In genomic region chr12:7609480-7609879, GRCh38 we compare ENCODE assay signal across 13 cellular contexts. TPM values are rescaled to one million over a fixed set of nuclear protein-coding genes. Genes with fewer than 3 reads are reported as not detected.
DNase-seq lines count a peak whose midpoint lies in the region; ATAC-seq, FAIRE-seq and TF ChIP-seq lines count a peak whose summit lies in the region.
"Had no signal": no experiment of that assay in that cellular context is flagged by ENCODE, and none has a peak within 500 bp of the region (broad histone marks: within the 10 kb centered on the region; RNA-seq: fewer than 3 reads in every experiment).

No MANE protein-coding gene starts in this region.

- intact Hi-C loops in HepG2 (cut with micrococcal nuclease; ENCODE audit: unreplicated experiment) = no loop called here
- intact Hi-C loops in right lobe of liver (cut with DNase I) = no loop called here
- intact Hi-C loops in PC-9 (cut with micrococcal nuclease; ENCODE audit: unreplicated experiment) = no loop called here
- intact Hi-C loops in spleen (cut with DNase I; ENCODE audit: low total_unique reads) = no loop called here

- H3K9me3 ChIP-seq in HepG2 (ENCODE audit: low read length) (no peaks in the 10 kb centered on the region), right lobe of liver (no peaks in the 10 kb centered on the region), PC-9 (ENCODE audit: insufficient read depth, low read depth) (no peaks in the 10 kb centered on the region), thoracic aorta (no peaks in the 10 kb centered on the region), spleen (no peaks in the 10 kb centered on the region)
- H3K9me3 ChIP-seq: BE2C, psoas muscle had no signal

- no peak overlapping the region for H3K9ac ChIP-seq in HepG2 (ENCODE audit: insufficient read depth, low read depth, low read length)

- WGBS in HepG2 (ENCODE audit: low lambda C conversion rate) = 0% methylated on average over 1 of the region's 1 CpG
- WGBS in right lobe of liver (ENCODE audit: insufficient coverage, low coverage, low lambda C conversion rate, missing lambda C conversion rate) = 33% methylated on average over 1 of the region's 1 CpG
- WGBS in spleen, 5 donors = 19 to 52% (median 33%) methylated on average over 1 of the region's 1 CpG

- H3K4me3 ChIP-seq in HepG2 (replicated peaks in 1 of 3; ENCODE audit: insufficient read depth in 1 of 3, low read depth in 2 of 3, low read length in 3 of 3) (no peak overlapping the region), right lobe of liver (no peak overlapping the region), PC-9 (peak overlapping the region; percentile 27; the same call in 1 of the 2 replicates), thoracic aorta (peak overlapping the region; percentile 24), spleen (no peak overlapping the region)
- H3K4me3 ChIP-seq: GM23338, psoas muscle had no signal

- no peak for TF ChIP-seq CTCF in HepG2 (CRISPR knock-in tag; IDR thresholded peaks at IDR 0.05)
- TF ChIP-seq CTCF in right lobe of liver (IDR thresholded peaks at IDR 0.05) = no peak
- no peak for TF ChIP-seq CTCF in PC-9 (conservative IDR thresholded peaks at IDR 0.05)
- TF ChIP-seq CTCF in thoracic aorta (IDR thresholded peaks at IDR 0.05) = no peak
- no peak for TF ChIP-seq CTCF in spleen (IDR thresholded peaks at IDR 0.05 in 8 of 11, conservative IDR thresholded peaks at IDR 0.05 in 3 of 11)

- peaks cover 0 to 1% of the 10 kb centered on the region in 2 experiments; a peak in 2 of 5 replicates for H3K27me3 ChIP-seq in HepG2 (ENCODE audit: control insufficient read depth in 1 of 2, insufficient read depth in 2 of 2, low read length in 2 of 2)
- no peaks in the 10 kb centered on the region for H3K27me3 ChIP-seq in right lobe of liver
- H3K27me3 ChIP-seq in PC-9 (ENCODE audit: insufficient read depth, low read depth) = no peaks in the 10 kb centered on the region
- H3K27me3 ChIP-seq in thoracic aorta (replicated peaks; ENCODE audit: insufficient read depth) = no peaks in the 10 kb centered on the region
- peaks cover 0 to 7% (median 0%) of the 10 kb centered on the region in 7 donors for H3K27me3 ChIP-seq in spleen (replicated peaks in 1 of 7)
- H3K27me3 ChIP-seq: BE2C had no signal

- no peak for TF ChIP-seq EP300 in HepG2 (IDR thresholded peaks at IDR 0.05; ENCODE audit: low read depth in 2 of 2, low read length in 2 of 2)
- no peak for TF ChIP-seq EP300 in HepG2 (CRISPR knock-in tag; IDR thresholded peaks at IDR 0.05; ENCODE audit: borderline replicate concordance)

- TF ChIP-seq POLR2A in HepG2 (IDR thresholded peaks at IDR 0.05; ENCODE audit: insufficient read depth in 1 of 2, low read depth in 2 of 2, low read length in 2 of 2) (no peak), right lobe of liver (IDR thresholded peaks at IDR 0.05) (no peak), spleen (IDR thresholded peaks at IDR 0.05) (no peak)

- no peak for TF ChIP-seq RAD21 in HepG2 (CRISPR knock-in tag; IDR thresholded peaks at IDR 0.05)

- DNase-seq in HepG2 (ENCODE audit: low spot score) = no peak
- no peak for DNase-seq in right lobe of liver
- DNase-seq in PC-9 = no peak
- DNase-seq in dermis blood vessel endothelial cell = peak; percentile 1
- DNase-seq in thoracic aorta (ENCODE audit: low spot score) = no peak
- no peak for DNase-seq in spleen
- DNase-seq: BE2C, hippocampal formation, midbrain, psoas muscle had no signal

- H3K4me2 ChIP-seq in HepG2 (ENCODE audit: low read depth, low read length) (0 out of 2 replicates have a peak overlapping the region, but pooled peaks have one; percentile 12), PC-9 (peak overlapping the region; percentile 66)
- H3K4me2 ChIP-seq: GM23338 had no signal

- no TSS peak for BruUV-seq in HepG2 (replicated peaks; lab: Mats Ljungman, UMichigan)
- no TSS peak for BruUV-seq in PC-9 (replicated peaks; lab: Mats Ljungman, UMichigan)

- no peak for FAIRE-seq in HepG2 (lab: Jason Lieb, UNC)

- CTCF ChIA-PET in HepG2 (lab: Yijun Ruan, JAX; ENCODE audit: low intra/inter-chr PET ratio, low total read pairs) (no interaction called here), PC-9 (lab: Charles Lee) (no interaction called here)

- no peaks in the 10 kb centered on the region for H3K9me2 ChIP-seq in PC-9 (ENCODE audit: insufficient read depth)

- no peaks in the 10 kb centered on the region for H3F3A ChIP-seq in PC-9 (ENCODE audit: insufficient read depth, low read depth)

- in situ Hi-C loops in HepG2 (cut with HindIII; ENCODE audit: extremely low pct_ligation_motif_present, low pct_unique_long_range_greater_than_20kb) = no loop called here

- H2AFZ ChIP-seq in HepG2 (ENCODE audit: low read length) (no peak overlapping the region), PC-9 (peak overlapping the region; percentile 66)
- H2AFZ ChIP-seq: GM23338 had no signal

- H3K4me1 ChIP-seq in HepG2 (ENCODE audit: insufficient read depth, low read length) (no peaks in the 10 kb centered on the region), right lobe of liver (no peaks in the 10 kb centered on the region), PC-9 (replicated peaks; ENCODE audit: insufficient read depth) (no peaks in the 10 kb centered on the region), thoracic aorta (ENCODE audit: control insufficient read depth in 1 of 2, low read depth in 2 of 2) (no peaks in the 10 kb centered on the region), spleen (peaks cover 0 to 14% (median 0%) of the 10 kb centered on the region in 6 donors)
- H3K4me1 ChIP-seq: BE2C, psoas muscle had no signal

- H3K36me3 ChIP-seq in HepG2 (replicated peaks in 1 of 2; ENCODE audit: control insufficient read depth in 1 of 2, insufficient read depth in 2 of 2, low read length in 2 of 2) (no peaks in the 10 kb centered on the region), right lobe of liver (no peaks in the 10 kb centered on the region), PC-9 (ENCODE audit: low read depth) (no peaks in the 10 kb centered on the region), thoracic aorta (no peaks in the 10 kb centered on the region), spleen (no peaks in the 10 kb centered on the region)
- H3K36me3 ChIP-seq: BE2C had no signal

- H4K20me1 ChIP-seq in HepG2 (ENCODE audit: insufficient read depth, low read length) (no peaks in the 10 kb centered on the region), PC-9 (ENCODE audit: insufficient read depth) (no peaks in the 10 kb centered on the region)

- no peak overlapping the region for H3K27ac ChIP-seq in HepG2 (ENCODE audit: extremely low read length, insufficient read depth, low read length)
- no peak overlapping the region for H3K27ac ChIP-seq in right lobe of liver
- no peak overlapping the region for H3K27ac ChIP-seq in PC-9
- no peak overlapping the region for H3K27ac ChIP-seq in thoracic aorta
- no peak overlapping the region for H3K27ac ChIP-seq in spleen
- H3K27ac ChIP-seq: psoas muscle had no signal

- H3K79me2 ChIP-seq in HepG2 (ENCODE audit: insufficient read depth, low read length) (no peaks in the 10 kb centered on the region), PC-9 (ENCODE audit: low read depth) (no peaks in the 10 kb centered on the region)

- POLR2A ChIA-PET in HepG2 (lab: Yijun Ruan, JAX) = no interaction called here
- POLR2A ChIA-PET in PC-9 (lab: Charles Lee; ENCODE audit: unreplicated experiment) = interaction anchor here (0.9 kb wide), 1 partner anchor 737 kb away, joined by 6 read pairs; the partner anchor contains the start of gene SPSB2

- ATAC-seq in HepG2 (no peak), right lobe of liver (no peak), thoracic aorta (ENCODE audit: insufficient number of reproducible peaks, low FRiP score, low read depth) (no peak), GM21576 (IDR thresholded peaks at IDR 0.05; ENCODE audit: unreplicated experiment) (no peak)
- no peak for ATAC-seq in activated CD4-positive, CD25-positive, alpha-beta regulatory T cell treated with anti-CD3 and anti-CD28 coated beads, Interleukin-2, amount 50 U/mL, for 24 hours
- ATAC-seq: GM23338, psoas muscle had no signal

TF ChIP-seq in HepG2, 621 proteins besides CTCF, POLR2A, EP300 and RAD21 (continues in another document):
- TF ChIP-seq ZNF761 (CRISPR knock-in tag; conservative IDR thresholded peaks at IDR 0.05) = no peak

RNA-seq across cellular contexts. Expression of gene APOBEC1, which starts 56.2 kb away (rescaled TPM):
- total RNA-seq in HepG2 (2016; rRNA removed; fragmentation: Illumina TruSeq; extraction: Trizol) (not detected in 2 replicates), right lobe of liver (not detected), PC-9 (2021) (not detected in 2 replicates), dermis blood vessel endothelial cell (not detected in 2 replicates), thoracic aorta (not detected), spleen (not detected)
- not detected in 2 replicates for total RNA-seq in HepG2 (2016; cell fraction: cytosol; rRNA removed; fragmentation: Illumina TruSeq; extraction: Trizol; ENCODE audit: low read depth)
- not detected in 2 replicates for total RNA-seq in HepG2 (2016; cell fraction: insoluble cytoplasmic fraction; rRNA removed; fragmentation: Illumina TruSeq; extraction: Trizol)
- not detected in 2 replicates for total RNA-seq in HepG2 (2016; cell fraction: membrane; rRNA removed; fragmentation: Illumina TruSeq; extraction: Trizol)
- not detected in 2 replicates for total RNA-seq in HepG2 (2016; cell fraction: nucleus; rRNA removed; fragmentation: Illumina TruSeq; extraction: Trizol)
- polyA plus RNA-seq in HepG2 (2011; rRNA removed) (not detected in 2 replicates), spleen (not detected)
- polyA plus RNA-seq in HepG2 (2011; cell fraction: cytosol; rRNA removed) = not detected in 2 replicates
- polyA plus RNA-seq in HepG2 (2011; cell fraction: nucleus; rRNA removed) = not detected in 2 replicates
- not detected in 2 replicates for polyA plus RNA-seq in HepG2 (2012)
- not detected in 2 replicates for polyA plus RNA-seq in HepG2 (2016; cell fraction: cytosol; fragmentation: Illumina TruSeq; extraction: Trizol; ENCODE audit: low read depth)
- not detected in 2 replicates for polyA plus RNA-seq in HepG2 (2016; cell fraction: insoluble cytoplasmic fraction; fragmentation: Illumina TruSeq; extraction: Trizol; ENCODE audit: low read depth)
- not detected in 2 replicates for polyA plus RNA-seq in HepG2 (2016; cell fraction: membrane; fragmentation: Illumina TruSeq; extraction: Trizol; ENCODE audit: low read depth)
- polyA plus RNA-seq in HepG2 (2016; cell fraction: nucleus; fragmentation: Illumina TruSeq; extraction: Trizol; ENCODE audit: insufficient read depth, low read depth) = not detected in 2 replicates
- not detected in 2 replicates for polyA minus RNA-seq in HepG2 (2011; rRNA and poly(A)+ RNA removed; ENCODE audit: low replicate concordance)
- not detected in 2 replicates for polyA minus RNA-seq in HepG2 (2011; cell fraction: cytosol; rRNA and poly(A)+ RNA removed)
- not detected in 2 replicates for polyA minus RNA-seq in HepG2 (2011; cell fraction: nucleus; rRNA and poly(A)+ RNA removed)
- total RNA-seq: GM23338, psoas muscle had no signal
- polyA plus RNA-seq: GM23338 had no signal

Comparison
In these comparisons a context has a peak if more than half of its experiments do, and no peak if none do; other contexts are left out.
1. H3K4me3 ChIP-seq: peak in PC-9 (single experiment) and thoracic aorta (single experiment); none in HepG2 (0 of 3), right lobe of liver (0 of 3) and spleen (0 of 8).